18 cellular contexts compared by ENCODE assay signal in genomic region chr7:124761164-124761715, GRCh38. TPM values are rescaled to one million over a fixed set of nuclear protein-coding genes. Genes with fewer than 3 reads are reported as not detected.
"Had no signal": no experiment of that assay in that cellular context is flagged by ENCODE, and none has a peak within 500 bp of the region (broad histone marks: within the 10 kb centered on the region; RNA-seq: fewer than 3 reads in every experiment).

No MANE protein-coding gene starts in this region.

- H3K36me3 Mint-ChIP-seq: activated naive CD8-positive, alpha-beta T cell treated with anti-CD3 and anti-CD28 coated beads, Interleukin-2, amount 10 ng/mL, durations not matched to agents 7 days and 5 days; stimulated activated naive B cell treated with anti-CD40 and anti-IgM and Interleukin-4, amounts not matched to agents 10 μg/mL and 1 μg/mL and 100 μg/mL, for 72 hours had no signal

- H3K9me3 ChIP-seq: body of pancreas, colonic mucosa, gastrocnemius medialis, mucosa of descending colon, pancreas, transverse colon had no signal

- H3K4me3 ChIP-seq: body of pancreas, colonic mucosa, gastrocnemius medialis, mucosa of descending colon, pancreas, transverse colon had no signal

- H3K27ac ChIP-seq: body of pancreas, colonic mucosa, gastrocnemius medialis, pancreas, transverse colon had no signal

- DNase-seq: activated CD4-positive, alpha-beta T cell treated with anti-CD3 and anti-CD28 coated beads, Interleukin-2, amount 10 ng/mL, durations not matched to agents 7 days and 5 days; activated CD8-positive, alpha-beta T cell treated with anti-CD3 and anti-CD28 coated beads, Interleukin-2, amount 10 ng/mL, durations not matched to agents 7 days and 5 days; activated naive CD4-positive, alpha-beta T cell treated with Interleukin-2 at 50 U/mL for 16 hours; activated naive CD8-positive, alpha-beta T cell treated with anti-CD3 and anti-CD28 coated beads, Interleukin-2, amount 10 ng/mL, durations not matched to agents 7 days and 5 days; activated T-cell treated with anti-CD3 and anti-CD28 coated beads, Interleukin-2, amount 50 U/mL, for 24 hours; body of pancreas; central memory CD4-positive, alpha-beta T cell; colonic mucosa; gastrocnemius medialis; mammary epithelial cell; mucosa of descending colon; naive B cell; pancreas; stimulated activated naive B cell treated with anti-CD40 and anti-IgM and Interleukin-4, amounts not matched to agents 10 μg/mL and 1 μg/mL and 100 μg/mL, for 72 hours; transverse colon had no signal

- ATAC-seq: activated CD8-positive, alpha-beta T cell treated with anti-CD3 and anti-CD28 coated beads, Interleukin-2, amount 10 ng/mL, durations not matched to agents 7 days and 5 days; body of pancreas; gastrocnemius medialis; left lobe of liver; mucosa of descending colon; pancreas; stimulated activated naive B cell treated with anti-CD40 and anti-IgM and Interleukin-4, amounts not matched to agents 10 μg/mL and 1 μg/mL and 100 μg/mL, for 72 hours had no signal

- H3K36me3 ChIP-seq: colonic mucosa, gastrocnemius medialis, pancreas, transverse colon had no signal

- H3K4me1 ChIP-seq: colonic mucosa had no signal

- H3K9me3 Mint-ChIP-seq: activated CD4-positive, alpha-beta T cell treated with anti-CD3 and anti-CD28 coated beads, Interleukin-2, amount 10 ng/mL, durations not matched to agents 7 days and 5 days; activated naive CD8-positive, alpha-beta T cell treated with anti-CD3 and anti-CD28 coated beads, Interleukin-2, amount 10 ng/mL, durations not matched to agents 7 days and 5 days; activated T-cell treated with anti-CD3 and anti-CD28 coated beads, Interleukin-2, amount 50 U/mL, for 24 hours; activated T-helper 2 cell treated with anti-CD3 and anti-CD28 coated beads, Interferon-gamma antibody, Interleukin-2, Interleukin-4, amounts not matched to agents 10 μg/mL and 5 μg/mL and 100 μg/mL, durations not matched to agents 14 hours and 24 hours and 36 hours; T-helper 2 cell treated with Interferon-gamma antibody and Interleukin-4, amounts not matched to agents 5 μg/mL and 100 μg/mL, for 36 hours had no signal

- H3K27me3 ChIP-seq: pancreas had no signal

- H3K4me3 Mint-ChIP-seq: activated CD4-positive, alpha-beta T cell treated with anti-CD3 and anti-CD28 coated beads, Interleukin-2, amount 10 ng/mL, durations not matched to agents 7 days and 5 days; activated CD8-positive, alpha-beta T cell treated with anti-CD3 and anti-CD28 coated beads, Interleukin-2, amount 10 ng/mL, durations not matched to agents 7 days and 5 days; activated naive CD8-positive, alpha-beta T cell treated with anti-CD3 and anti-CD28 coated beads, Interleukin-2, amount 10 ng/mL, durations not matched to agents 7 days and 5 days; activated T-cell treated with anti-CD3 and anti-CD28 coated beads, Interleukin-2, amount 50 U/mL, for 24 hours; naive B cell; stimulated activated naive B cell treated with anti-CD40 and anti-IgM and Interleukin-4, amounts not matched to agents 10 μg/mL and 1 μg/mL and 100 μg/mL, for 72 hours; T-helper 2 cell treated with Interferon-gamma antibody and Interleukin-4, amounts not matched to agents 5 μg/mL and 100 μg/mL, for 36 hours had no signal

- H3K27ac Mint-ChIP-seq: activated CD4-positive, alpha-beta T cell treated with anti-CD3 and anti-CD28 coated beads, Interleukin-2, amount 10 ng/mL, durations not matched to agents 7 days and 5 days; activated CD8-positive, alpha-beta T cell treated with anti-CD3 and anti-CD28 coated beads, Interleukin-2, amount 10 ng/mL, durations not matched to agents 7 days and 5 days; activated naive CD8-positive, alpha-beta T cell treated with anti-CD3 and anti-CD28 coated beads, Interleukin-2, amount 10 ng/mL, durations not matched to agents 7 days and 5 days; activated T-cell treated with anti-CD3 and anti-CD28 coated beads, Interleukin-2, amount 50 U/mL, for 24 hours; activated T-helper 2 cell treated with anti-CD3 and anti-CD28 coated beads, Interferon-gamma antibody, Interleukin-2, Interleukin-4, amounts not matched to agents 10 μg/mL and 5 μg/mL and 100 μg/mL, durations not matched to agents 14 hours and 24 hours and 36 hours; naive B cell; stimulated activated naive B cell treated with anti-CD40 and anti-IgM and Interleukin-4, amounts not matched to agents 10 μg/mL and 1 μg/mL and 100 μg/mL, for 72 hours; T-helper 2 cell treated with Interferon-gamma antibody and Interleukin-4, amounts not matched to agents 5 μg/mL and 100 μg/mL, for 36 hours had no signal

RNA-seq across cellular contexts. Expression of gene GPR37, which starts 4.4 kb away (rescaled TPM):
- total RNA-seq: activated CD4-positive, alpha-beta T cell treated with anti-CD3 and anti-CD28 coated beads, Interleukin-2, amount 10 ng/mL, durations not matched to agents 7 days and 5 days; activated CD8-positive, alpha-beta T cell treated with anti-CD3 and anti-CD28 coated beads, Interleukin-2, amount 10 ng/mL, durations not matched to agents 7 days and 5 days; activated naive CD8-positive, alpha-beta T cell treated with anti-CD3 and anti-CD28 coated beads, Interleukin-2, amount 10 ng/mL, durations not matched to agents 7 days and 5 days; activated T-helper 2 cell treated with anti-CD3 and anti-CD28 coated beads, Interferon-gamma antibody, Interleukin-2, Interleukin-4, amounts not matched to agents 10 μg/mL and 5 μg/mL and 100 μg/mL, durations not matched to agents 14 hours and 24 hours and 36 hours had no signal
